Comparison of ENCODE assay signal across 30 cellular contexts in the genomic region with DNA sequence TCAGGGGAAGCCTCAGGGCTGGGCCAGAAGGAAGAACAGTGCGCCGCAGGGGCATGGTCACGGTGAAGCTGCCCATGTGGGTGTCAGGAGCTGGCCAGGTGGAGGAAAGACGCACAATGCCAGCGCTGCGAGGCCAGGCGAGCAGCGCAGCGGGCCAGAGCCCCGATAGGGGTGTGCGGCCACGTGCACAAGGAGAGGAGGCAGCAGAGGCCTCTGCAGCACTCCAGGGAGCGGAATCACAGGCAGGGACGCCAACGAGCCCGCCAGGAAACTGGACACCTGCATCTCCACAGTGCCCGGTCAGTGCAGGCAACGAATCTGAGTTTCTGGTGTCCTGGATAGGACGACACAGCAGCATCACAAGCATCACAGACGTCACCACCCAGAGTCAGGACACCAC. TPM values are rescaled to one million over a fixed set of nuclear protein-coding genes. Genes with fewer than 3 reads are reported as not detected.
DNase-seq lines count a peak whose midpoint lies in the region; ATAC-seq and TF ChIP-seq lines count a peak whose summit lies in the region.
"Had no signal": no experiment of that assay in that cellular context is flagged by ENCODE, and none has a peak within 500 bp of the region (broad histone marks: within the 10 kb centered on the region; RNA-seq: fewer than 3 reads in every experiment).

No MANE protein-coding gene starts in this region.

- H3K27me3 ChIP-seq in right atrium auricular region (no peaks in the 10 kb centered on the region), psoas muscle (ENCODE audit: insufficient read depth in 3 of 3, low read length in 2 of 3) (no peaks in the 10 kb centered on the region), mesenchymal stem cell (ENCODE audit: control insufficient read depth in 1 of 2, insufficient read depth in 1 of 2, low read length in 2 of 2) (no peaks in the 10 kb centered on the region), vagina (no peaks in the 10 kb centered on the region)
- H3K27me3 ChIP-seq: BLaER1, left lung, sigmoid colon, transverse colon had no signal

- TF ChIP-seq CTCF in right atrium auricular region (IDR thresholded peaks at IDR 0.05) (no peak), OCI-LY7 (conservative IDR thresholded peaks at IDR 0.05; ENCODE audit: low read length) (no peak), psoas muscle (IDR thresholded peaks at IDR 0.05) (no peak), vagina (IDR thresholded peaks at IDR 0.05) (no peak)

- H3K4me3 ChIP-seq in right atrium auricular region (no peak overlapping the region), OCI-LY7 (ENCODE audit: low read depth, low read length, poor library complexity, severe bottlenecking) (peak overlapping the region; percentile 33), psoas muscle (no peak overlapping the region), mesenchymal stem cell (ENCODE audit: insufficient read depth in 1 of 2, low read depth in 1 of 2, low read length in 2 of 2) (no peak overlapping the region), vagina (no peak overlapping the region)
- H3K4me3 ChIP-seq: BLaER1, left lung, prostate gland, sigmoid colon, transverse colon had no signal

- POLR2A ChIA-PET in OCI-LY7 (lab: Charles Lee): no interaction called here

- H3K79me2 ChIP-seq in OCI-LY7 (ENCODE audit: insufficient read depth, low read depth, low read length): peaks cover 82% of the 10 kb centered on the region

- peaks cover 57% of the 10 kb centered on the region for H3K79me1 ChIP-seq in mesenchymal stem cell (replicated peaks; ENCODE audit: low read length, poor library complexity, severe bottlenecking)

- no peak overlapping the region for H3K4ac ChIP-seq in mesenchymal stem cell (ENCODE audit: low read depth in 1 of 2, low read length in 2 of 2)

- H4K20me1 ChIP-seq in OCI-LY7 (ENCODE audit: insufficient read depth, low read length): no peaks in the 10 kb centered on the region

- H3K36me3 ChIP-seq in right atrium auricular region: no peaks in the 10 kb centered on the region
- H3K36me3 ChIP-seq in OCI-LY7 (ENCODE audit: insufficient read depth, low read length): peaks cover 18% of the 10 kb centered on the region
- no peaks in the 10 kb centered on the region for H3K36me3 ChIP-seq in psoas muscle (ENCODE audit: insufficient read depth in 1 of 2, low read depth in 1 of 2)
- H3K36me3 ChIP-seq in mesenchymal stem cell (ENCODE audit: control insufficient read depth in 1 of 2, insufficient read depth in 2 of 2, low read depth in 1 of 2, low read length in 2 of 2): peaks cover 0 to 4% of the 10 kb centered on the region in 2 experiments
- no peaks in the 10 kb centered on the region for H3K36me3 ChIP-seq in vagina
- H3K36me3 ChIP-seq: left lung, prostate gland, sigmoid colon, transverse colon had no signal

- H2BK5ac ChIP-seq in mesenchymal stem cell (ENCODE audit: low read depth, low read length, poor library complexity, severe bottlenecking): no peak overlapping the region

- CTCF ChIA-PET in OCI-LY7 (lab: Charles Lee; ENCODE audit: unreplicated experiment): no interaction called here

- no peaks in the 10 kb centered on the region for H3K9me2 ChIP-seq in OCI-LY7 (ENCODE audit: insufficient read depth, low read length)
- H3K9me2 ChIP-seq: SK-N-SH had no signal

- H3K27ac ChIP-seq in right atrium auricular region: no peak overlapping the region
- peak overlapping the region; percentile 95 for H3K27ac ChIP-seq in OCI-LY7 (ENCODE audit: low read depth, low read length, poor library complexity, severe bottlenecking)
- H3K27ac ChIP-seq in psoas muscle: no peak overlapping the region
- H3K27ac ChIP-seq in mesenchymal stem cell (ENCODE audit: low read length, poor library complexity, severe bottlenecking): no peak overlapping the region
- H3K27ac ChIP-seq in vagina: no peak overlapping the region
- H3K27ac ChIP-seq: BLaER1, prostate gland, sigmoid colon, transverse colon had no signal

- H4K8ac ChIP-seq in mesenchymal stem cell (ENCODE audit: low read length): no peak overlapping the region

- no peak overlapping the region for H2AK5ac ChIP-seq in mesenchymal stem cell (ENCODE audit: low read length, severe bottlenecking)

- H3K4me2 ChIP-seq in OCI-LY7 (ENCODE audit: low read length) (peak overlapping the region; percentile 67), mesenchymal stem cell (ENCODE audit: low read length, poor library complexity, severe bottlenecking) (no peak overlapping the region)
- H3K4me2 ChIP-seq: BLaER1, SK-N-SH had no signal

- BruUV-seq in OCI-LY7 (replicated peaks; lab: Mats Ljungman, UMichigan): no TSS peak

- H2AFZ ChIP-seq in OCI-LY7 (ENCODE audit: low read length) (no peak overlapping the region), mesenchymal stem cell (ENCODE audit: low read depth, low read length) (no peak overlapping the region)

- intact Hi-C loops in Right ventricle myocardium inferior (cut with DNase I) (loop anchor here (10.0 kb wide), 1 partner anchor 355 kb away; the partner anchor contains the start of gene RPS21), OCI-LY7 (cut with micrococcal nuclease; ENCODE audit: unreplicated experiment) (no loop called here), psoas muscle (cut with DNase I) (loop anchor here (5.0 kb wide), 2 partner anchors 32 to 107 kb away; no protein-coding TSS in a partner anchor), vagina (cut with DNase I) (no loop called here)

- no peak overlapping the region for H3K23ac ChIP-seq in mesenchymal stem cell (ENCODE audit: low read length in 2 of 2)

- no peak overlapping the region for H2BK120ac ChIP-seq in mesenchymal stem cell (ENCODE audit: low read depth, low read length)

- TF ChIP-seq POLR2A in vagina (IDR thresholded peaks at IDR 0.05): no peak

- peak; percentile 28 for DNase-seq in Right ventricle myocardium inferior (ENCODE audit: missing footprints)
- no peak for DNase-seq in right atrium auricular region (ENCODE audit: low spot score)
- DNase-seq in OCI-LY7 (ENCODE audit: low spot score): no peak
- DNase-seq in left kidney (ENCODE audit: low read depth, low spot score): peak; percentile 61
- DNase-seq in psoas muscle: peak in 1 of 2 donors; percentile 50
- DNase-seq in mesenchymal stem cell: no peak
- DNase-seq in vagina (ENCODE audit: extremely low spot score in 2 of 2): no peak
- DNase-seq: ACHN; activated CD4-positive, CD25-positive, alpha-beta regulatory T cell treated with anti-CD3 and anti-CD28 coated beads, Interleukin-2, amount 50 U/mL, for 72 hours; activated CD8-positive, alpha-beta memory T cell treated with anti-CD3 and anti-CD28 coated beads for 24 hours; activated effector memory CD4-positive, alpha-beta T cell treated with Interleukin-2 at 50 U/mL for 16 hours; activated T-cell treated with anti-CD3 and anti-CD28 coated beads for 4 hours; central memory CD4-positive, alpha-beta T cell; COR-L47; cortex of kidney; effector memory CD8-positive, alpha-beta T cell; MV-4-11; NCI-H1436; NCI-H2107; NCI-H774; sigmoid colon; SK-N-SH; stimulated activated CD4-positive, alpha-beta T cell treated with anti-CD3 and anti-CD28 coated beads, Interleukin-12 subunit alpha, Interleukin-12 subunit beta, amount 100 ng/mL, for 4 hours; stimulated activated CD4-positive, alpha-beta T cell treated with anti-CD3 and anti-CD28 coated beads, Interleukin-4, amount 100 ng/mL, for 1 hour; transverse colon had no signal

- no peak overlapping the region for H3K18ac ChIP-seq in mesenchymal stem cell (ENCODE audit: low read depth in 1 of 2, low read length in 2 of 2)

- no peak overlapping the region for H4K91ac ChIP-seq in mesenchymal stem cell (ENCODE audit: low read length)

- H3K4me1 ChIP-seq in right atrium auricular region: peaks cover 0 to 38% of the 10 kb centered on the region in 2 donors
- H3K4me1 ChIP-seq in OCI-LY7 (ENCODE audit: insufficient read depth, low read length, poor library complexity, severe bottlenecking): peaks cover 38% of the 10 kb centered on the region
- peaks cover 45% of the 10 kb centered on the region for H3K4me1 ChIP-seq in psoas muscle
- H3K4me1 ChIP-seq in mesenchymal stem cell (ENCODE audit: control insufficient read depth, insufficient read depth, low read depth, low read length): peaks cover 28% of the 10 kb centered on the region
- peaks cover 42% of the 10 kb centered on the region for H3K4me1 ChIP-seq in vagina

- no peak overlapping the region for H2BK12ac ChIP-seq in mesenchymal stem cell (ENCODE audit: low read length in 2 of 2)

- no peak overlapping the region for H3K9ac ChIP-seq in mesenchymal stem cell (ENCODE audit: low read length)
- H3K9ac ChIP-seq: BLaER1, SK-N-SH had no signal

- no peaks in the 10 kb centered on the region for H3K9me3 ChIP-seq in right atrium auricular region
- H3K9me3 ChIP-seq in OCI-LY7 (ENCODE audit: low read length): 0 out of 2 replicates have a peak, but pooled peaks cover under 1% of the 10 kb centered on the region
- no peaks in the 10 kb centered on the region for H3K9me3 ChIP-seq in psoas muscle
- H3K9me3 ChIP-seq in mesenchymal stem cell (ENCODE audit: control insufficient read depth, low read length): no peaks in the 10 kb centered on the region
- H3K9me3 ChIP-seq in vagina: no peaks in the 10 kb centered on the region
- H3K9me3 ChIP-seq: left lung, prostate gland, sigmoid colon, SK-N-SH, transverse colon had no signal

- no peak for ATAC-seq in Right ventricle myocardium inferior
- ATAC-seq in psoas muscle: peak; percentile 36 to 60 (median 50)
- no peak for ATAC-seq in HG02938 (IDR thresholded peaks at IDR 0.05; ENCODE audit: unreplicated experiment)
- ATAC-seq: HCT116, left lung had no signal

- no peak overlapping the region for H3K14ac ChIP-seq in mesenchymal stem cell (ENCODE audit: low read length in 2 of 2)

- 70 to 88% (median 79%) methylated on average over 20 of the region's 20 CpGs for WGBS in psoas muscle, 3 donors
- 95% methylated on average over 20 of the region's 20 CpGs for WGBS in mesenchymal stem cell

- no peak overlapping the region for H2BK15ac ChIP-seq in mesenchymal stem cell (ENCODE audit: low read depth, poor library complexity, severe bottlenecking)

RNA-seq across cellular contexts. Expression of gene TAF4, which starts 35.7 kb away (rescaled TPM):
- total RNA-seq in Right ventricle myocardium inferior: 10.7 TPM
- 10 to 100 TPM in 1 of 2 donors, 1 to 10 TPM in 1; 8.3 to 18.0 TPM for total RNA-seq in right atrium auricular region
- 6.7 and 11.2 TPM in 2 replicates for total RNA-seq in OCI-LY7 (2014; rRNA removed; shearing (Covaris generic))
- total RNA-seq in OCI-LY7 (2022): 28.4 and 38.9 TPM in 2 replicates
- total RNA-seq in psoas muscle: 10 to 100 TPM; 10.7 to 17.7 (median 14.4) TPM
- polyA plus RNA-seq in psoas muscle: 1 to 10 TPM; 2.8 to 6.3 (median 3.3) TPM
- 9.1 TPM for polyA plus RNA-seq in mesenchymal stem cell (2013, experiment 1 of 2)
- polyA plus RNA-seq in mesenchymal stem cell (2013, experiment 2 of 2): 6.2 TPM
- total RNA-seq in vagina: 9.6 TPM

Comparison
In these comparisons a context has a peak if more than half of its experiments do, and no peak if none do; other contexts are left out.
1. DNase-seq: peak in Right ventricle myocardium inferior (single experiment) and left kidney (single experiment); none in right atrium auricular region (single experiment), OCI-LY7 (single experiment), mesenchymal stem cell (single experiment) and vagina (0 of 2).
2. ATAC-seq: peak in psoas muscle (4 of 4); none in Right ventricle myocardium inferior (single experiment) and HG02938 (single experiment).
3. intact Hi-C loops: an anchor here in Right ventricle myocardium inferior (10.0 kb wide) and psoas muscle (5.0 kb wide); none called in OCI-LY7 and vagina.